ENCODE assay signal across 14 cellular contexts in genomic region chr6:113381232-113381631, GRCh38.
DNase-seq lines count a peak whose midpoint lies in the region; ATAC-seq and TF ChIP-seq lines count a peak whose summit lies in the region.
"Had no signal": no experiment of that assay in that cellular context is flagged by ENCODE, and none has a peak within 500 bp of the region (broad histone marks: within the 10 kb centered on the region; RNA-seq: fewer than 3 reads in every experiment).

No MANE protein-coding gene starts in this region.

- no peaks in the 10 kb centered on the region for H3K36me3 ChIP-seq in HCT116 (ENCODE audit: control insufficient read depth in 1 of 2, insufficient read depth in 2 of 2, low read length in 2 of 2)
- H3K36me3 ChIP-seq in PC-3 (ENCODE audit: low read depth, low read length) = no peaks in the 10 kb centered on the region
- H3K36me3 ChIP-seq in CD8-positive, alpha-beta memory T cell (ENCODE audit: insufficient read depth, low read length) = no peaks in the 10 kb centered on the region
- H3K36me3 ChIP-seq: BLaER1 treated with 17β-estradiol and CSF1 and Interleukin-3, amounts not matched to agents 10 nM and 100 nM; MG63 had no signal

- POLR2A ChIA-PET in HCT116 (lab: Charles Lee) (no interaction called here), PC-3 (lab: Charles Lee; ENCODE audit: unreplicated experiment) (no interaction called here)
- POLR2A ChIA-PET in CD8-positive, alpha-beta memory T cell (lab: Charles Lee) = no interaction called here

- no peak for TF ChIP-seq RAD21 in HCT116 (IDR thresholded peaks at IDR 0.05; ENCODE audit: low read depth)

- peak overlapping the region in 1 of 8 donors; percentile 46 for H3K27ac Mint-ChIP-seq in CD8-positive, alpha-beta memory T cell
- H3K27ac Mint-ChIP-seq: CD8-positive, alpha-beta T cell; T-helper 1 cell treated with Interleukin-12 subunit alpha and Interleukin-12 subunit beta and Interleukin-4 antibody, amounts not matched to agents 30 μg/mL and 1 μg/mL, for 36 hours had no signal

- H3K27me3 Mint-ChIP-seq in CD8-positive, alpha-beta memory T cell = no peaks in the 10 kb centered on the region

- TF ChIP-seq POLR2A in HCT116 (IDR thresholded peaks at IDR 0.05; ENCODE audit: borderline replicate concordance, extremely low read depth, insufficient read depth, insufficient read length) = no peak

- TF ChIP-seq CTCF in HCT116 (IDR thresholded peaks at IDR 0.05 in 2 of 3, conservative IDR thresholded peaks at IDR 0.05 in 1 of 3; ENCODE audit: borderline replicate concordance in 1 of 3, insufficient read depth in 1 of 3, low read depth in 2 of 3, low read length in 2 of 3) (no peak), PC-3 (conservative IDR thresholded peaks at IDR 0.05; ENCODE audit: low read depth, low read length) (no peak)

- no peak overlapping the region for H3K4me2 ChIP-seq in HCT116 (ENCODE audit: low read length)
- no peak overlapping the region for H3K4me2 ChIP-seq in PC-3 (ENCODE audit: low read length)
- H3K4me2 ChIP-seq: BLaER1 treated with 17β-estradiol and CSF1 and Interleukin-3, amounts not matched to agents 10 nM and 100 nM had no signal

- CTCF ChIA-PET in HCT116 (lab: Charles Lee) (no interaction called here), PC-3 (lab: Charles Lee) (no interaction called here)
- CTCF ChIA-PET in CD8-positive, alpha-beta memory T cell (lab: Charles Lee) = no interaction called here

- no TSS peak for BruUV-seq in HCT116 (replicated peaks; lab: Mats Ljungman, UMichigan)
- BruUV-seq in PC-3 (replicated peaks; lab: Mats Ljungman, UMichigan) = no TSS peak

- no peak overlapping the region for H3K27ac ChIP-seq in HCT116 (ENCODE audit: low read depth, low read length)
- no peak overlapping the region for H3K27ac ChIP-seq in PC-3 (ENCODE audit: low read length)
- no peak overlapping the region for H3K27ac ChIP-seq in CD8-positive, alpha-beta memory T cell (ENCODE audit: low read depth, low read length)
- H3K27ac ChIP-seq: BLaER1 treated with 17β-estradiol and CSF1 and Interleukin-3, amounts not matched to agents 10 nM and 100 nM; RWPE1 had no signal

- H3K36me3 Mint-ChIP-seq in CD8-positive, alpha-beta memory T cell = no peaks in the 10 kb centered on the region
- H3K36me3 Mint-ChIP-seq: CD8-positive, alpha-beta T cell had no signal

- H4K20me1 ChIP-seq in HCT116 (ENCODE audit: insufficient read depth) = no peaks in the 10 kb centered on the region
- H4K20me1 ChIP-seq in PC-3 (ENCODE audit: low read length) = no peaks in the 10 kb centered on the region
- H4K20me1 ChIP-seq: BLaER1 treated with 17β-estradiol and CSF1 and Interleukin-3, amounts not matched to agents 10 nM and 100 nM had no signal

- no peaks in the 10 kb centered on the region for H3F3A ChIP-seq in PC-3 (ENCODE audit: low read length, unreplicated experiment)

- no peaks in the 10 kb centered on the region for H3K4me1 Mint-ChIP-seq in CD8-positive, alpha-beta memory T cell

- H3K4me3 ChIP-seq in HCT116 (replicated peaks in 1 of 2; ENCODE audit: low read depth in 1 of 2, low read length in 2 of 2) (no peak overlapping the region), PC-3 (ENCODE audit: low read length) (no peak overlapping the region)
- H3K4me3 ChIP-seq in CD8-positive, alpha-beta memory T cell (ENCODE audit: low read length) = no peak overlapping the region
- H3K4me3 ChIP-seq: BLaER1 treated with 17β-estradiol and CSF1 and Interleukin-3, amounts not matched to agents 10 nM and 100 nM; MG63 had no signal

- H3K9ac ChIP-seq in HCT116 (ENCODE audit: low read length) (no peak overlapping the region), PC-3 (ENCODE audit: low read length) (no peak overlapping the region)
- H3K9ac ChIP-seq: BLaER1 treated with 17β-estradiol and CSF1 and Interleukin-3, amounts not matched to agents 10 nM and 100 nM had no signal

- H3K9me3 Mint-ChIP-seq in CD8-positive, alpha-beta memory T cell = no peaks in the 10 kb centered on the region
- H3K9me3 Mint-ChIP-seq: CD8-positive, alpha-beta T cell; T-helper 1 cell treated with Interleukin-12 subunit alpha and Interleukin-12 subunit beta and Interleukin-4 antibody, amounts not matched to agents 30 μg/mL and 1 μg/mL, for 36 hours had no signal

- RAD21 ChIA-PET in HCT116 (lab: Charles Lee; ENCODE audit: low non-redundant PET in 1 of 2, low total read pairs in 2 of 2, uncharacterized antibody in 2 of 2, unreplicated experiment in 2 of 2) = no interaction called here

- H3K9me2 ChIP-seq in HCT116 (ENCODE audit: insufficient read depth) = no peaks in the 10 kb centered on the region
- H3K9me2 ChIP-seq in PC-3 (replicated peaks; ENCODE audit: low read length) = no peaks in the 10 kb centered on the region

- no peaks in the 10 kb centered on the region for H3K27me3 ChIP-seq in HCT116 (ENCODE audit: insufficient read depth, low read length)
- H3K27me3 ChIP-seq in PC-3 (ENCODE audit: low read length) = no peaks in the 10 kb centered on the region
- H3K27me3 ChIP-seq in CD8-positive, alpha-beta memory T cell (ENCODE audit: insufficient read depth, low read length, poor library complexity, severe bottlenecking) = no peaks in the 10 kb centered on the region
- H3K27me3 ChIP-seq: BLaER1 treated with 17β-estradiol and CSF1 and Interleukin-3, amounts not matched to agents 10 nM and 100 nM; MG63 had no signal

- ATAC-seq in GM18868 (IDR thresholded peaks at IDR 0.05; ENCODE audit: unreplicated experiment) (peak; percentile 20), HCT116 (no peak), PC-3 (no peak)
- ATAC-seq: CD8-positive, alpha-beta T cell had no signal

- H3K4me3 Mint-ChIP-seq in CD8-positive, alpha-beta memory T cell = no peak overlapping the region
- H3K4me3 Mint-ChIP-seq: CD8-positive, alpha-beta T cell; T-helper 1 cell treated with Interleukin-12 subunit alpha and Interleukin-12 subunit beta and Interleukin-4 antibody, amounts not matched to agents 30 μg/mL and 1 μg/mL, for 36 hours had no signal

- DNase-seq in HCT116 (ENCODE audit: low read depth, low spot score) (no peak), PC-3 (peak; percentile 7), iris pigment epithelial cell (ENCODE audit: low read depth) (peak; percentile 74), GDM1 (lab: John Stamatoyannopoulos, UW) (no peak), NCI-H526 treated with DMSO at 0.1 percent for 48 hours (lab: John Stamatoyannopoulos, UW) (no peak)
- no peak for DNase-seq in CD8-positive, alpha-beta memory T cell
- DNase-seq: CD8-positive, alpha-beta T cell; GOT3; NCI-H2227 treated with DMSO at 0.1 percent for 48 hours had no signal

- H3K79me2 ChIP-seq in HCT116 (ENCODE audit: insufficient read depth, low read length) (no peaks in the 10 kb centered on the region), PC-3 (ENCODE audit: low read length) (no peaks in the 10 kb centered on the region)

- no peaks in the 10 kb centered on the region for H3K9me3 ChIP-seq in HCT116 (ENCODE audit: control insufficient read depth in 1 of 2, insufficient read depth in 1 of 2, low read depth in 1 of 2, low read length in 2 of 2)
- H3K9me3 ChIP-seq in PC-3 (ENCODE audit: low read length) = no peaks in the 10 kb centered on the region
- no peaks in the 10 kb centered on the region for H3K9me3 ChIP-seq in CD8-positive, alpha-beta memory T cell (ENCODE audit: low read length)
- H3K9me3 ChIP-seq: BLaER1 treated with 17β-estradiol and CSF1 and Interleukin-3, amounts not matched to agents 10 nM and 100 nM; MG63 had no signal

- peak overlapping the region; percentile 1 for H2AFZ ChIP-seq in HCT116 (ENCODE audit: low read depth, low read length, poor library complexity, severe bottlenecking)
- no peak overlapping the region for H2AFZ ChIP-seq in PC-3 (ENCODE audit: low read length)

- intact Hi-C loops in HCT116 (cut with micrococcal nuclease) = no loop called here
- intact Hi-C loops in PC-3 (cut with micrococcal nuclease) = no loop called here

- no peaks in the 10 kb centered on the region for H3K4me1 ChIP-seq in HCT116 (ENCODE audit: control insufficient read depth in 1 of 2, insufficient read depth in 2 of 2, low read length in 2 of 2)
- peaks cover under 1% of the 10 kb centered on the region for H3K4me1 ChIP-seq in PC-3 (ENCODE audit: insufficient read depth, low read length)
- H3K4me1 ChIP-seq in CD8-positive, alpha-beta memory T cell (ENCODE audit: insufficient read depth, low read length) = no peaks in the 10 kb centered on the region

TF ChIP-seq in HCT116, 20 proteins besides CTCF, POLR2A, EP300 and RAD21 (continues in another document):
- no peak for TF ChIP-seq YY1 (IDR thresholded peaks at IDR 0.05; ENCODE audit: extremely low read depth, insufficient replicate concordance, low read depth, low read length)
- no peak for TF ChIP-seq SIN3A (IDR thresholded peaks at IDR 0.05; ENCODE audit: low read depth)
- no peak for TF ChIP-seq ZFX (IDR thresholded peaks at IDR 0.05)
- TF ChIP-seq REST (IDR thresholded peaks at IDR 0.05; ENCODE audit: low read depth) = no peak
- TF ChIP-seq POLR2AphosphoS5 (IDR thresholded peaks at IDR 0.05; ENCODE audit: low read depth, low read length) = no peak
- no peak for TF ChIP-seq ZNF274 (IDR thresholded peaks at IDR 0.05; ENCODE audit: low read depth, low read length)

Comparison
In these comparisons a context has a peak if more than half of its experiments do, and no peak if none do; other contexts are left out.
1. DNase-seq: peak in PC-3 (single experiment) and iris pigment epithelial cell (single experiment); none in HCT116 (single experiment), GDM1 (single experiment), NCI-H526 treated with DMSO at 0.1 percent for 48 hours (single experiment) and CD8-positive, alpha-beta memory T cell (0 of 5).